ENCODE assay signal across 35 cellular contexts in the genomic region with DNA sequence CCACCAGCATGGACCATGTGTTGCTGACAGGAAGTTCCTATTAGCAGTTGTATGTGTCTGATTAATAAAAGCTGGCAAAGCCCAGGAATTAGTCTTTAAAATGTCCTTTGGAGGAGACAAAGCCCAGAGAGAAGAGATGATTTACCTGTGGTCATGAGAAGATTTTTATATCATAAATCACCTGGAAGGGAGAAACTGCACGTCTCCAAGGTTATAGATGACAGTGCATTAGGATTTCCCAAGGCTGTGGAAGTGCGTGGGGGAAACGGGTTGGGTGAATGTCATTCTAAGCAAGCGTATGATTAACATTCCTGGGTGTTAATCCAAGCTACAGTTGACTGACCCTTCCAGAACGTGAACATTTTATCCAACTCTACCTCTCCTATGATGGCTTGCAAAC.
"Had no signal": no experiment of that assay in that cellular context is flagged by ENCODE, and none has a peak within 500 bp of the region (broad histone marks: within the 10 kb centered on the region; RNA-seq: fewer than 3 reads in every experiment).

No MANE protein-coding gene starts in this region.

- H3K27ac Mint-ChIP-seq: activated B cell treated with CpG ODN at 0.5 μM for 24 hours; activated CD4-positive, alpha-beta memory T cell treated with anti-CD3 and anti-CD28 coated beads for 36 hours; activated CD4-positive, alpha-beta T cell treated with anti-CD3 and anti-CD28 coated beads, Interleukin-2, amount 10 ng/mL, durations not matched to agents 24 days and 14 days; activated CD8-positive, alpha-beta T cell treated with anti-CD3 and anti-CD28 coated beads for 36 hours; activated naive CD4-positive, alpha-beta T cell treated with anti-CD3 and anti-CD28 coated beads for 36 hours; activated naive CD4-positive, alpha-beta T cell treated with anti-CD3 and anti-CD28 coated beads, Interleukin-2, amount 50 U/mL, for 72 hours; activated naive CD8-positive, alpha-beta T cell treated with anti-CD3 and anti-CD28 coated beads for 36 hours; activated T-cell treated with anti-CD3 and anti-CD28 coated beads, Interleukin-2, amount 50 U/mL, for 72 hours; activated T-helper 1 cell treated with anti-CD3 and anti-CD28 coated beads, Interleukin-12 subunit alpha, Interleukin-12 subunit beta, Interleukin-2, Interleukin-4 antibody, amounts not matched to agents 30 ng/mL and 10 ng/mL and 1 ng/mL, durations not matched to agents 14 hours and 24 hours and 36 hours; activated T-helper 17 cell treated with anti-CD3 and anti-CD28 coated beads, Interleukin-2, amount 50 U/mL, for 72 hours; T-cell; T-helper 1 cell treated with Interleukin-12 subunit alpha and Interleukin-12 subunit beta and Interleukin-4 antibody, amounts not matched to agents 30 μg/mL and 1 μg/mL, for 36 hours; T-helper 2 cell treated with Interferon-gamma antibody and Interleukin-4, amounts not matched to agents 5 μg/mL and 100 μg/mL, for 36 hours had no signal

- H3K9me3 ChIP-seq: adrenal gland had no signal

- H3K36me3 Mint-ChIP-seq: activated CD4-positive, alpha-beta memory T cell treated with anti-CD3 and anti-CD28 coated beads for 36 hours; activated naive CD8-positive, alpha-beta T cell treated with anti-CD3 and anti-CD28 coated beads for 36 hours; T-cell had no signal

- H3K4me1 ChIP-seq: adrenal gland, body of pancreas, breast epithelium had no signal

- H3K27ac ChIP-seq: adrenal gland, body of pancreas, brain microvascular endothelial cell, breast epithelium, VCaP had no signal

- ATAC-seq: activated CD8-positive, alpha-beta T cell treated with anti-CD3 and anti-CD28 coated beads for 36 hours; activated naive CD4-positive, alpha-beta T cell treated with anti-CD3 and anti-CD28 coated beads, Interleukin-2, amount 50 U/mL, for 72 hours; activated T-cell treated with anti-CD3 and anti-CD28 coated beads, Interleukin-2, amount 50 U/mL, for 4 hours; activated T-cell treated with anti-CD3 and anti-CD28 coated beads, Interleukin-2, amount 50 U/mL, for 72 hours; activated T-helper 17 cell treated with anti-CD3 and anti-CD28 coated beads, Interleukin-2, amount 50 U/mL, for 72 hours; body of pancreas; T-cell had no signal

- H3K27me3 Mint-ChIP-seq: activated CD4-positive, alpha-beta T cell treated with anti-CD3 and anti-CD28 coated beads, Interleukin-2, amount 10 ng/mL, durations not matched to agents 24 days and 14 days; activated naive CD8-positive, alpha-beta T cell treated with anti-CD3 and anti-CD28 coated beads for 36 hours had no signal

- H3K4me3 ChIP-seq: adrenal gland, body of pancreas, breast epithelium had no signal

- H3K4me1 Mint-ChIP-seq: activated B cell treated with CpG ODN at 0.5 μM for 24 hours; activated CD4-positive, alpha-beta T cell treated with anti-CD3 and anti-CD28 coated beads, Interleukin-2, amount 10 ng/mL, durations not matched to agents 24 days and 14 days; activated naive CD8-positive, alpha-beta T cell treated with anti-CD3 and anti-CD28 coated beads for 36 hours; activated T-helper 17 cell treated with anti-CD3 and anti-CD28 coated beads, Interleukin-2, amount 50 U/mL, for 72 hours; T-cell had no signal

- H3K27me3 ChIP-seq: adrenal gland, body of pancreas, brain microvascular endothelial cell, breast epithelium had no signal

- H3K36me3 ChIP-seq: adrenal gland, brain microvascular endothelial cell, breast epithelium had no signal

- H3K4me3 Mint-ChIP-seq: activated B cell treated with CpG ODN at 0.5 μM for 24 hours; activated CD4-positive, alpha-beta memory T cell treated with anti-CD3 and anti-CD28 coated beads for 36 hours; activated CD4-positive, alpha-beta T cell treated with anti-CD3 and anti-CD28 coated beads, Interleukin-2, amount 10 ng/mL, durations not matched to agents 24 days and 14 days; activated CD8-positive, alpha-beta T cell treated with anti-CD3 and anti-CD28 coated beads for 36 hours; activated naive CD4-positive, alpha-beta T cell treated with anti-CD3 and anti-CD28 coated beads for 36 hours; activated naive CD8-positive, alpha-beta T cell treated with anti-CD3 and anti-CD28 coated beads for 36 hours; activated T-cell treated with anti-CD3 and anti-CD28 coated beads, Interleukin-2, amount 50 U/mL, for 4 hours; activated T-cell treated with anti-CD3 and anti-CD28 coated beads, Interleukin-2, amount 50 U/mL, for 72 hours; activated T-helper 1 cell treated with anti-CD3 and anti-CD28 coated beads, Interleukin-12 subunit alpha, Interleukin-12 subunit beta, Interleukin-2, Interleukin-4 antibody, amounts not matched to agents 30 ng/mL and 10 ng/mL and 1 ng/mL, durations not matched to agents 14 hours and 24 hours and 36 hours; activated T-helper 17 cell treated with anti-CD3 and anti-CD28 coated beads, Interleukin-2, amount 50 U/mL, for 72 hours; T-cell; T-helper 1 cell treated with Interleukin-12 subunit alpha and Interleukin-12 subunit beta and Interleukin-4 antibody, amounts not matched to agents 30 μg/mL and 1 μg/mL, for 36 hours; T-helper 2 cell treated with Interferon-gamma antibody and Interleukin-4, amounts not matched to agents 5 μg/mL and 100 μg/mL, for 36 hours had no signal

- DNase-seq: activated B cell treated with CpG ODN at 0.5 μM for 24 hours; activated CD4-positive, alpha-beta memory T cell treated with anti-CD3 and anti-CD28 coated beads for 36 hours; activated CD4-positive, alpha-beta T cell treated with anti-CD3 and anti-CD28 coated beads for 4 hours; activated CD4-positive, alpha-beta T cell treated with anti-CD3 and anti-CD28 coated beads, Interleukin-2, amount 10 ng/mL, durations not matched to agents 24 days and 14 days; activated CD4-positive, alpha-beta T cell treated with anti-CD3 and anti-CD28 coated beads, Interleukin-2, amount 50 U/mL, for 1 hour; activated CD4-positive, alpha-beta T cell treated with anti-CD3 and anti-CD28 coated beads, Interleukin-2, amount 50 U/mL, for 4 hours; activated CD4-positive, CD25-positive, alpha-beta regulatory T cell treated with anti-CD3 and anti-CD28 coated beads, Interleukin-2, amount 50 U/mL, for 72 hours; activated CD8-positive, alpha-beta memory T cell treated with anti-CD3 and anti-CD28 coated beads, Interleukin-2, amount 50 U/mL, for 4 hours; activated CD8-positive, alpha-beta T cell treated with anti-CD3 and anti-CD28 coated beads for 36 hours; activated effector memory CD4-positive, alpha-beta T cell treated with anti-CD3 and anti-CD28 coated beads, Interleukin-2, amount 50 U/mL, for 16 hours; activated gamma-delta T cell treated with Interleukin-2 at 50 U/mL for 16 hours; activated naive CD4-positive, alpha-beta T cell; activated naive CD4-positive, alpha-beta T cell treated with anti-CD3 and anti-CD28 coated beads for 36 hours; activated naive CD4-positive, alpha-beta T cell treated with anti-CD3 and anti-CD28 coated beads, Interleukin-2, amount 50 U/mL, for 16 hours; activated naive CD8-positive, alpha-beta T cell treated with anti-CD3 and anti-CD28 coated beads for 36 hours; activated T-cell treated with anti-CD3 and anti-CD28 coated beads for 4 hours; activated T-cell treated with anti-CD3 and anti-CD28 coated beads, Interleukin-2, amount 50 U/mL, for 1 hour; activated T-cell treated with anti-CD3 and anti-CD28 coated beads, Interleukin-2, amount 50 U/mL, for 4 hours; activated T-cell treated with anti-CD3 and anti-CD28 coated beads, Interleukin-2, amount 50 U/mL, for 72 hours; adrenal gland; amniotic stem cell; aorta; body of pancreas; brain microvascular endothelial cell; central memory CD4-positive, alpha-beta T cell; T-cell; T-helper 2 cell; T-helper 9 cell had no signal
